Comparison of ENCODE assay signal across 8 cellular contexts in genomic region chr21:45818904-45819285, GRCh38.
DNase-seq lines count a peak whose midpoint lies in the region; ATAC-seq and TF ChIP-seq lines count a peak whose summit lies in the region.

No MANE protein-coding gene starts in this region.

- ATAC-seq in GM19324 (IDR thresholded peaks at IDR 0.05; ENCODE audit: low FRiP score, unreplicated experiment): peak; percentile 49
- peak; percentile 85 for ATAC-seq in T-helper 17 cell
- ATAC-seq in HG03039 (IDR thresholded peaks at IDR 0.05; ENCODE audit: unreplicated experiment): no peak

- in situ Hi-C loops in astrocyte of the spinal cord (cut with HindIII; ENCODE audit: low sequenced_read_pairs): no loop called here

- H3K36me3 ChIP-seq in esophagus squamous epithelium: no peaks in the 10 kb centered on the region

- H3K4me3 ChIP-seq in astrocyte of the spinal cord (ENCODE audit: low read depth, low read length): no peak overlapping the region
- no peak overlapping the region for H3K4me3 ChIP-seq in esophagus squamous epithelium

- H3K4me1 ChIP-seq in esophagus squamous epithelium: peaks cover 0 to 4% (median 0%) of the 10 kb centered on the region in 3 donors

- peaks cover 0 to 31% (median 0%) of the 10 kb centered on the region in 4 donors for H3K27me3 ChIP-seq in esophagus squamous epithelium

- no peak overlapping the region for H3K27ac ChIP-seq in esophagus squamous epithelium

- 19 to 23% methylated on average over 8 of the region's 8 CpGs for WGBS in esophagus squamous epithelium, 2 donors

- TF ChIP-seq CTCF in astrocyte of the spinal cord (IDR thresholded peaks at IDR 0.05; ENCODE audit: low read depth, low read length): no peak
- TF ChIP-seq CTCF in esophagus squamous epithelium (IDR thresholded peaks at IDR 0.05): no peak

- no peak for TF ChIP-seq POLR2A in esophagus squamous epithelium (IDR thresholded peaks at IDR 0.05)

- H3K9me3 ChIP-seq in T-helper 17 cell (ENCODE audit: control insufficient read depth, low read length, poor library complexity, severe bottlenecking) (no peaks in the 10 kb centered on the region), esophagus squamous epithelium (no peaks in the 10 kb centered on the region)

- DNase-seq in T-helper 17 cell (no peak), astrocyte of the spinal cord (ENCODE audit: low read depth, low spot score) (peak; percentile 91), esophagus squamous epithelium (lab: John Stamatoyannopoulos, UW) (no peak), cerebellum (ENCODE audit: low spot score) (no peak), DMS114 treated with DMSO at 0.1 percent for 48 hours (lab: John Stamatoyannopoulos, UW; ENCODE audit: unreplicated experiment) (no peak)
- peak; percentile 73 to 76 for DNase-seq in stimulated activated CD4-positive, alpha-beta T cell treated with anti-CD3 and anti-CD28 coated beads, Interleukin-1b, Interleukin-23, amount 100 ng/mL, for 4 hours (ENCODE audit: low read depth in 2 of 2)

- intact Hi-C loops in esophagus squamous epithelium (cut with DNase I): no loop called here

- no peaks in the 10 kb centered on the region for H3K36me3 Mint-ChIP-seq in T-helper 17 cell (ENCODE audit: low read depth)

- H3K4me1 Mint-ChIP-seq in T-helper 17 cell: peaks cover 12% of the 10 kb centered on the region

- peaks cover 22% of the 10 kb centered on the region for H3K27me3 Mint-ChIP-seq in T-helper 17 cell

- no peak overlapping the region for H3K4me3 Mint-ChIP-seq in T-helper 17 cell

- peak overlapping the region; percentile 27 for H3K27ac Mint-ChIP-seq in T-helper 17 cell

Comparison
In these comparisons a context has a peak if more than half of its experiments do, and no peak if none do; other contexts are left out.
1. DNase-seq: peak in astrocyte of the spinal cord (single experiment) and stimulated activated CD4-positive, alpha-beta T cell treated with anti-CD3 and anti-CD28 coated beads, Interleukin-1b, Interleukin-23, amount 100 ng/mL, for 4 hours (2 of 2); none in T-helper 17 cell (0 of 3), esophagus squamous epithelium (single experiment), cerebellum (single experiment) and DMS114 treated with DMSO at 0.1 percent for 48 hours (single experiment).